Comparison of ENCODE assay signal across 20 cellular contexts in genomic region chr2:142270291-142270690, GRCh38.
A peak's percentile ranks its signal among the peaks of the same experiment; 100 is the strongest.
DNase-seq lines count a peak whose midpoint lies in the region; ATAC-seq and TF ChIP-seq lines count a peak whose summit lies in the region.
"Had no signal": no experiment of that assay in that cellular context is flagged by ENCODE, and none has a peak within 500 bp of the region (broad histone marks: within the 10 kb centered on the region; RNA-seq: fewer than 3 reads in every experiment).

No MANE protein-coding gene starts in this region.

- no peak for ATAC-seq in psoas muscle
- ATAC-seq: CD8-positive, alpha-beta T cell; GM12878; GM23338 had no signal

- H3K27me3 ChIP-seq in brain microvascular endothelial cell (replicated peaks) = no peaks in the 10 kb centered on the region
- H3K27me3 ChIP-seq in psoas muscle (ENCODE audit: insufficient read depth in 3 of 3, low read length in 2 of 3) = no peaks in the 10 kb centered on the region
- no peaks in the 10 kb centered on the region for H3K27me3 ChIP-seq in ovary
- H3K27me3 ChIP-seq: BLaER1 had no signal

- no peaks in the 10 kb centered on the region for H3K4me1 ChIP-seq in psoas muscle
- H3K4me1 ChIP-seq in ovary (ENCODE audit: insufficient read depth) = no peaks in the 10 kb centered on the region
- H3K4me1 ChIP-seq: BLaER1, Caco-2, HAP-1 had no signal

- no peak overlapping the region for H3K27ac ChIP-seq in brain microvascular endothelial cell
- H3K27ac ChIP-seq in psoas muscle = no peak overlapping the region
- no peak overlapping the region for H3K27ac ChIP-seq in ovary
- H3K27ac ChIP-seq: BLaER1, C4-2B had no signal

- H3K9me3 ChIP-seq in psoas muscle (no peaks in the 10 kb centered on the region), ovary (no peaks in the 10 kb centered on the region)
- H3K9me3 ChIP-seq: Caco-2, HAP-1 had no signal

- DNase-seq in NCI-H82 (lab: John Stamatoyannopoulos, UW) (peak; percentile 78), SK-N-DZ (ENCODE audit: low spot score) (peak; percentile 98), left kidney (ENCODE audit: low read depth, low spot score) (peak; percentile 5), brain microvascular endothelial cell (no peak), psoas muscle (no peak), ovary (no peak)
- no peak for DNase-seq in activated CD4-positive, alpha-beta T cell treated with anti-CD3 and anti-CD28 coated beads, Interleukin-2, amount 50 U/mL, for 1 hour
- DNase-seq: Caco-2; CD4-positive, CD25-positive, alpha-beta regulatory T cell; CD8-positive, alpha-beta T cell; DMS 273 treated with DMSO at 0.1 percent for 48 hours; DMS79; EL; GDM1; HFFc6 had no signal

- WGBS in psoas muscle, 3 donors = 35 to 62% (median 39%) methylated on average over 2 of the region's 2 CpGs
- WGBS in ovary, 3 donors = 84 to 97% (median 85%) methylated on average over 2 of the region's 2 CpGs

- TF ChIP-seq EP300 in ovary (IDR thresholded peaks at IDR 0.05) = no peak

- H3K36me3 ChIP-seq in brain microvascular endothelial cell (replicated peaks) (no peaks in the 10 kb centered on the region), psoas muscle (ENCODE audit: insufficient read depth in 1 of 2, low read depth in 1 of 2) (no peaks in the 10 kb centered on the region), ovary (no peaks in the 10 kb centered on the region)
- H3K36me3 ChIP-seq: BLaER1, HAP-1 had no signal

- intact Hi-C loops in psoas muscle (cut with DNase I) (no loop called here), ovary (cut with DNase I) (loop anchor here in 1 of 4 donors (5.0 kb wide), 1 partner anchor 467 kb away; no protein-coding TSS in a partner anchor)

- H3K4me3 ChIP-seq in brain microvascular endothelial cell (ENCODE audit: low read depth, low read length) (no peak overlapping the region), psoas muscle (no peak overlapping the region), ovary (no peak overlapping the region)
- H3K4me3 ChIP-seq: BLaER1, GM12878, GM23338, HAP-1 had no signal

- in situ Hi-C loops in brain microvascular endothelial cell (cut with HindIII; ENCODE audit: low pct_ligation_motif_present, low sequenced_read_pairs) = no loop called here

- TF ChIP-seq CTCF in brain microvascular endothelial cell (IDR thresholded peaks at IDR 0.05; ENCODE audit: low read depth, low read length, missing control alignments) (no peak), psoas muscle (IDR thresholded peaks at IDR 0.05) (no peak), ovary (IDR thresholded peaks at IDR 0.05) (no peak)

- no peak for TF ChIP-seq POLR2A in ovary (IDR thresholded peaks at IDR 0.05)

Comparison
In these comparisons a context has a peak if more than half of its experiments do, and no peak if none do; other contexts are left out.
1. DNase-seq: peak in NCI-H82 (single experiment), SK-N-DZ (single experiment) and left kidney (single experiment); none in brain microvascular endothelial cell (single experiment), psoas muscle (0 of 2), activated CD4-positive, alpha-beta T cell treated with anti-CD3 and anti-CD28 coated beads, Interleukin-2, amount 50 U/mL, for 1 hour (single experiment) and ovary (0 of 5).